Comparison of ENCODE assay signal across 24 cellular contexts in the genomic region with DNA sequence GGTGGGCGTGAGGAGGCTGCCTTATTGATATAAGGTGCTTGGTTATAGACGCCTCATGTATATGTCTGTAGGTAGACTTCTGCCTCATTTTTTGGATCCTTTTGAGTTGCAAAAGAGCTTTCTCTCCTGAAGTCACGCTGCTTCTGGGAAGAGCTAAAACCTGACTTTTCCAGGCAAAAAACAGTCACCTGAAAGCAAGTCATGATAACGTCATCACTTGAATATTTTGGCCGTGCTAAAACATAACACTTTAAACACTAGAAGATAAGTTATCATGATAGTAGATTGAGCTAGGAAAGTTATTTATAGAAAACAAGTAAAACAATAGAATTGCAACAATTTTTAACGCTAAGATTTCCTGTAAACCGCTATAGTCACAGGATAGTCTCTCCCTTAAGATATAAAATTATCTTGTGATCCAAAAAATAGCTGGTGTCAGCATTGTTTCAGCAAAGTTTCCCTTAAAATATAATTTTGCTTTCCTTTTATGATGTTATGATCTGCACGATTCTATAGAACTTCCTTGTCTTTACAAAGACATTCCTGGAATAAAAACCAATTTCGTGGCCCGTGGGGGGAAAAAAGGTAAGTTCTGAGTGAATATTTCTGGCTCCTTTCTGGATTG.
"Had no signal": no experiment of that assay in that cellular context is flagged by ENCODE, and none has a peak within 500 bp of the region (broad histone marks: within the 10 kb centered on the region; RNA-seq: fewer than 3 reads in every experiment).

No MANE protein-coding gene starts in this region.

- H3K27me3 ChIP-seq: dorsolateral prefrontal cortex, gastrocnemius medialis, right atrium auricular region, sigmoid colon, stomach, thyroid gland had no signal

- H3K4me1 ChIP-seq: gastrocnemius medialis, prostate gland, right atrium auricular region, sigmoid colon, stomach had no signal

- H3K27me3 Mint-ChIP-seq: type B pancreatic cell had no signal

- FAIRE-seq: keratinocyte had no signal

- H3K36me3 ChIP-seq: gastrocnemius medialis, prostate gland, right atrium auricular region, sigmoid colon, stomach, thyroid gland had no signal

- H3K9me3 ChIP-seq: gastrocnemius medialis, mucosa of descending colon, prostate gland, right atrium auricular region, sigmoid colon, stomach, thyroid gland had no signal

- ATAC-seq: gastrocnemius medialis; mucosa of descending colon; naive thymus-derived CD4-positive, alpha-beta T cell; stimulated activated effector memory CD8-positive, alpha-beta T cell treated with anti-CD3 and anti-CD28 coated beads, Interleukin-12 subunit alpha, Interleukin-12 subunit beta, amount 100 ng/mL, for 72 hours had no signal

- DNase-seq: cortex of kidney; dorsolateral prefrontal cortex; effector CD4-positive, alpha-beta T cell; foreskin fibroblast; gastrocnemius medialis; head of caudate nucleus; mucosa of descending colon; naive thymus-derived CD4-positive, alpha-beta T cell; nucleus accumbens; sigmoid colon; stimulated activated CD4-positive, alpha-beta T cell treated with anti-CD3 and anti-CD28 coated beads, Interleukin-2, amount 100 ng/mL, for 24 hours; stimulated activated CD4-positive, alpha-beta T cell treated with anti-CD3 and anti-CD28 coated beads, Interleukin-4, amount 100 ng/mL, for 24 hours; stimulated activated naive CD4-positive, alpha-beta T cell treated with Interleukin-2 at 50 U/mL for 16 hours; stomach; thyroid gland had no signal

- H3K4me3 ChIP-seq: dorsolateral prefrontal cortex, gastrocnemius medialis, lung, mucosa of descending colon, prostate gland, right atrium auricular region, sigmoid colon, stomach, thyroid gland had no signal

- H3K27ac ChIP-seq: dorsolateral prefrontal cortex, gastrocnemius medialis, prostate gland, right atrium auricular region, sigmoid colon, stomach, thyroid gland had no signal

- H3K36me3 Mint-ChIP-seq: mesothelial cell of epicardium; stimulated activated effector memory CD8-positive, alpha-beta T cell treated with anti-CD3 and anti-CD28 coated beads, Interleukin-12 subunit alpha, Interleukin-12 subunit beta, amount 100 ng/mL, for 72 hours; type B pancreatic cell had no signal

- H3K27ac Mint-ChIP-seq: memory B cell; mesothelial cell of epicardium; naive thymus-derived CD4-positive, alpha-beta T cell; nephron; stimulated activated effector memory CD8-positive, alpha-beta T cell treated with anti-CD3 and anti-CD28 coated beads, Interleukin-12 subunit alpha, Interleukin-12 subunit beta, amount 100 ng/mL, for 72 hours had no signal

- H3K4me1 Mint-ChIP-seq: memory B cell; naive thymus-derived CD4-positive, alpha-beta T cell; nephron; stimulated activated effector memory CD8-positive, alpha-beta T cell treated with anti-CD3 and anti-CD28 coated beads, Interleukin-12 subunit alpha, Interleukin-12 subunit beta, amount 100 ng/mL, for 72 hours had no signal

- H3K9me3 Mint-ChIP-seq: stimulated activated effector memory CD8-positive, alpha-beta T cell treated with anti-CD3 and anti-CD28 coated beads, Interleukin-12 subunit alpha, Interleukin-12 subunit beta, amount 100 ng/mL, for 72 hours had no signal

- H3K4me3 Mint-ChIP-seq: memory B cell; mesothelial cell of epicardium; naive thymus-derived CD4-positive, alpha-beta T cell; nephron; stimulated activated effector memory CD8-positive, alpha-beta T cell treated with anti-CD3 and anti-CD28 coated beads, Interleukin-12 subunit alpha, Interleukin-12 subunit beta, amount 100 ng/mL, for 72 hours; type B pancreatic cell had no signal
